Comparison of ENCODE assay signal across 1 cellular context in the genomic region with DNA sequence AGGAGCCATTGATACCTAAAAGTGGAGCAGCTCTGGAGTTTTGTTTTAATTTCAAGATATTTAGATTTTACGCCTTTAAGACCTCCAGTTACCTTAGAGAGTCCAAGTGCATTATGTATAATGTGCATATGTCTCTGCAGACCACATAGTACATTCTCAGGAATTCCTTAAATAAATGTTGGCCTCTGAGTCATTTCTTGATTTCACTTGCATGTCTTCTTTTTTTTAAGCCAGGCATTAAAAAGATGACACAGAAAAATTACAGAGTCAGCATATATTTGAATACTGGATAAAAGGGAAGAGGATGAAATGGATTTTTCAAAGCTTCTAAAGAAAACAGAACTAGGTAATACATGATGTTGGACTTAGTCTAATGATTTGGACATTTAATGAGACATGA.
TF ChIP-seq lines count a peak whose summit lies in the region.

No MANE protein-coding gene starts in this region.

TF ChIP-seq in GM23338, 12 proteins besides CTCF, POLR2A, EP300 and RAD21 (continued from another document):
- no peak for TF ChIP-seq EZH2 (IDR thresholded peaks at IDR 0.05; ENCODE audit: low read depth, unreplicated experiment)
- TF ChIP-seq, protein P1, sequence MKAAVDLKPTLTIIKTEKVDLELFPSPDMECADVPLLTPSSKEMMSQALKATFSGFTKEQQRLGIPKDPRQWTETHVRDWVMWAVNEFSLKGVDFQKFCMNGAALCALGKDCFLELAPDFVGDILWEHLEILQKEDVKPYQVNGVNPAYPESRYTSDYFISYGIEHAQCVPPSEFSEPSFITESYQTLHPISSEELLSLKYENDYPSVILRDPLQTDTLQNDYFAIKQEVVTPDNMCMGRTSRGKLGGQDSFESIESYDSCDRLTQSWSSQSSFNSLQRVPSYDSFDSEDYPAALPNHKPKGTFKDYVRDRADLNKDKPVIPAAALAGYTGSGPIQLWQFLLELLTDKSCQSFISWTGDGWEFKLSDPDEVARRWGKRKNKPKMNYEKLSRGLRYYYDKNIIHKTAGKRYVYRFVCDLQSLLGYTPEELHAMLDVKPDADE (IDR thresholded peaks at IDR 0.05), result no peak
